In genomic region chr2:78734221-78734620, GRCh38 we compare ENCODE assay signal across 28 cellular contexts.
"Had no signal": no experiment of that assay in that cellular context is flagged by ENCODE, and none has a peak within 500 bp of the region (broad histone marks: within the 10 kb centered on the region; RNA-seq: fewer than 3 reads in every experiment).

No MANE protein-coding gene starts in this region.

- DNase-seq: activated CD4-positive, alpha-beta memory T cell treated with anti-CD3 and anti-CD28 coated beads, Interleukin-2, amount 10 ng/mL, durations not matched to agents 7 days and 5 days; activated CD4-positive, alpha-beta T cell treated with anti-CD3 and anti-CD28 coated beads for 1 hour; activated CD4-positive, alpha-beta T cell treated with anti-CD3 and anti-CD28 coated beads for 4 hours; activated CD4-positive, alpha-beta T cell treated with anti-CD3 and anti-CD28 coated beads, Interleukin-2, amount 10 ng/mL, durations not matched to agents 7 days and 5 days; activated CD4-positive, alpha-beta T cell treated with anti-CD3 and anti-CD28 coated beads, Interleukin-2, amount 50 U/mL, for 4 hours; activated CD8-positive, alpha-beta memory T cell treated with anti-CD3 and anti-CD28 coated beads, Interleukin-2, amount 50 U/mL, for 48 hours; activated gamma-delta T cell; activated naive CD4-positive, alpha-beta T cell; activated naive CD4-positive, alpha-beta T cell treated with anti-CD3 and anti-CD28 coated beads, Interleukin-2, amount 10 ng/mL, durations not matched to agents 7 days and 5 days; activated naive CD8-positive, alpha-beta T cell treated with anti-CD3 and anti-CD28 coated beads, Interleukin-2, amount 10 ng/mL, durations not matched to agents 7 days and 5 days; activated T-cell treated with anti-CD3 and anti-CD28 coated beads for 4 hours; activated T-cell treated with anti-CD3 and anti-CD28 coated beads, Interleukin-2, amount 50 U/mL, for 24 hours; activated T-cell treated with anti-CD3 and anti-CD28 coated beads, Interleukin-2, amount 50 U/mL, for 72 hours; central memory CD4-positive, alpha-beta T cell; cerebellar nuclear complex; colonic mucosa; effector CD8-positive, alpha-beta T cell; esophagus squamous epithelium; foreskin melanocyte; heart right ventricle; T-helper 2 cell had no signal

- H3K27me3 ChIP-seq: ascending aorta, breast epithelium, cardiac muscle cell, colonic mucosa, esophagus squamous epithelium, gastroesophageal sphincter, heart right ventricle had no signal

- ATAC-seq: activated naive CD4-positive, alpha-beta T cell treated with anti-CD3 and anti-CD28 coated beads, Interleukin-2, amount 50 U/mL, for 72 hours; activated T-cell treated with anti-CD3 and anti-CD28 coated beads, Interleukin-2, amount 50 U/mL, for 72 hours; gastroesophageal sphincter; heart right ventricle; WTC11 had no signal

- H3K9me3 ChIP-seq: ascending aorta, breast epithelium, colonic mucosa, esophagus squamous epithelium, gastroesophageal sphincter had no signal

- H3K4me3 ChIP-seq: ascending aorta, breast epithelium, cardiac muscle cell, colonic mucosa, esophagus squamous epithelium, gastroesophageal sphincter, heart right ventricle had no signal

- H3K36me3 ChIP-seq: ascending aorta, breast epithelium, cardiac muscle cell, colonic mucosa, esophagus squamous epithelium, gastroesophageal sphincter, heart right ventricle had no signal

- H3K27ac ChIP-seq: ascending aorta, breast epithelium, cardiac muscle cell, colonic mucosa, epithelial cell of prostate, esophagus squamous epithelium, gastroesophageal sphincter, heart right ventricle had no signal
